ENCODE assay signal across 20 cellular contexts in genomic region chr5:114448496-114448895, GRCh38.
DNase-seq lines count a peak whose midpoint lies in the region; ATAC-seq and TF ChIP-seq lines count a peak whose summit lies in the region.
"Had no signal": no experiment of that assay in that cellular context is flagged by ENCODE, and none has a peak within 500 bp of the region (broad histone marks: within the 10 kb centered on the region; RNA-seq: fewer than 3 reads in every experiment).

No MANE protein-coding gene starts in this region.

- H3K14ac ChIP-seq in trophoblast cell (ENCODE audit: low read length), result no peak overlapping the region

- peak overlapping the region; percentile 78; the same call in 1 of the 2 replicates for H3K4me3 Mint-ChIP-seq in HFFc6

- H3K9me3 ChIP-seq in trophoblast cell (ENCODE audit: insufficient read depth, low read depth, low read length), result no peaks in the 10 kb centered on the region
- H3K9me3 ChIP-seq: BE2C, MG63, SJSA1 had no signal

- H3K27ac ChIP-seq in VCaP (peak overlapping the region; percentile 59), dorsolateral prefrontal cortex (peak overlapping the region in 42 of 59 donors; percentile 2 to 73 (median 50)), trophoblast cell (ENCODE audit: low read depth, low read length) (no peak overlapping the region)
- H3K27ac ChIP-seq: SJSA1 had no signal

- H3K27me3 Mint-ChIP-seq in HFFc6 (ENCODE audit: insufficient read depth), result no peaks in the 10 kb centered on the region

- H3K4me3 ChIP-seq in dorsolateral prefrontal cortex (peak overlapping the region in 8 of 59 donors; percentile 0 to 34 (median 12)), trophoblast cell (ENCODE audit: low read depth, low read length) (no peak overlapping the region)
- H3K4me3 ChIP-seq: MG63, SJSA1 had no signal

- no peak overlapping the region for H2AK5ac ChIP-seq in trophoblast cell (ENCODE audit: low read length)

- ATAC-seq in GM21619 (IDR thresholded peaks at IDR 0.05; ENCODE audit: unreplicated experiment), result no peak
- ATAC-seq in GM21381 (IDR thresholded peaks at IDR 0.05; ENCODE audit: unreplicated experiment), result no peak
- ATAC-seq: Panc1 had no signal

- no peak overlapping the region for H3K4ac ChIP-seq in trophoblast cell (ENCODE audit: low read depth, low read length)

- H2AFZ ChIP-seq in trophoblast cell (ENCODE audit: insufficient read depth, low read length, poor library complexity), result no peak overlapping the region

- H3K27me3 ChIP-seq in dorsolateral prefrontal cortex (no peaks in the 10 kb centered on the region), trophoblast cell (ENCODE audit: insufficient read depth, low read length) (no peaks in the 10 kb centered on the region)
- H3K27me3 ChIP-seq: BE2C, MG63 had no signal

- no peaks in the 10 kb centered on the region for H3K36me3 ChIP-seq in trophoblast cell (ENCODE audit: control insufficient read depth in 1 of 2, insufficient read depth in 2 of 2, low read length in 2 of 2)
- H3K36me3 ChIP-seq: BE2C, MG63, SJSA1 had no signal

- H3K18ac ChIP-seq in trophoblast cell (ENCODE audit: low read length), result no peak overlapping the region

- H3K9me3 Mint-ChIP-seq in HFFc6, result no peaks in the 10 kb centered on the region

- H4K91ac ChIP-seq in trophoblast cell (ENCODE audit: low read depth, low read length), result no peak overlapping the region

- peaks cover 4 to 5% of the 10 kb centered on the region in 2 experiments for H3K4me1 ChIP-seq in trophoblast cell (ENCODE audit: control insufficient read depth in 1 of 2, insufficient read depth in 2 of 2, low read length in 2 of 2)
- H3K4me1 ChIP-seq: BE2C, SJSA1 had no signal

- no peaks in the 10 kb centered on the region for H3K79me2 ChIP-seq in trophoblast cell (ENCODE audit: control insufficient read depth, insufficient read depth, low read length, poor library complexity)

- peaks cover 41% of the 10 kb centered on the region for H3K4me1 Mint-ChIP-seq in HFFc6 (ENCODE audit: low read depth)

- DNase-seq in HFFc6 (no peak), dorsolateral prefrontal cortex (no peak), trophoblast cell (peak; percentile 43 to 71), glomerular visceral epithelial cell (ENCODE audit: extremely low spot score) (no peak)
- DNase-seq: BE2C, DMS53, GDM1, Kasumi-1, MG63, NCI-H1417 treated with DMSO at 0.1 percent for 48 hours, NCI-H187, NCI-H2107, NCI-H226, NCI-H510A treated with DMSO at 0.1 percent for 48 hours, NCI-H774 had no signal

- no peaks in the 10 kb centered on the region for H3K79me1 ChIP-seq in trophoblast cell (ENCODE audit: low read length)

- H3K9ac ChIP-seq in trophoblast cell (ENCODE audit: low read length), result no peak overlapping the region

- no peak overlapping the region for H2BK12ac ChIP-seq in trophoblast cell (ENCODE audit: low read length)

- H3K36me3 Mint-ChIP-seq in HFFc6 (ENCODE audit: low read depth), result no peaks in the 10 kb centered on the region; the same call in 1 of the 2 replicates

- H4K12ac ChIP-seq in trophoblast cell (ENCODE audit: low read depth, low read length), result no peak overlapping the region

- no CpG with 5 or more reads among the region's 4 CpGs for WGBS in trophoblast cell (ENCODE audit: extremely low coverage, insufficient coverage, insufficient read length)

- no peak overlapping the region for H3K4me2 ChIP-seq in trophoblast cell (ENCODE audit: low read length)

- H2BK5ac ChIP-seq in trophoblast cell (ENCODE audit: low read depth, low read length, poor library complexity), result no peak overlapping the region

- H4K8ac ChIP-seq in trophoblast cell (ENCODE audit: low read depth, low read length), result no peak overlapping the region

- H2BK120ac ChIP-seq in trophoblast cell (ENCODE audit: insufficient read depth, low read length, poor library complexity), result no peak overlapping the region

- H3K27ac Mint-ChIP-seq in HFFc6, result peak overlapping the region; percentile 74; the same call in 1 of the 2 replicates

- no peak overlapping the region for H3K23ac ChIP-seq in trophoblast cell (ENCODE audit: low read length)

- TF ChIP-seq CTCF in HFFc6 (IDR thresholded peaks at IDR 0.05) (no peak), VCaP (conservative IDR thresholded peaks at IDR 0.05) (no peak), dorsolateral prefrontal cortex (IDR thresholded peaks at IDR 0.05 in 54 of 56, conservative IDR thresholded peaks at IDR 0.05 in 2 of 56; ENCODE audit: low read depth in 1 of 56, partially characterized antibody in 56 of 56) (no peak)

- intact Hi-C loops in dorsolateral prefrontal cortex (cut with DNase I), result loop anchor here (5.0 to 10.0 kb wide), 3 partner anchors 86 to 774 kb away; partner anchors contain the start of gene KCNN2 (in 1 of the 2)

Comparison
In these comparisons a context has a peak if more than half of its experiments do, and no peak if none do; other contexts are left out.
1. DNase-seq: peak in trophoblast cell (2 of 2); none in HFFc6 (single experiment), dorsolateral prefrontal cortex (0 of 10) and glomerular visceral epithelial cell (single experiment).